Comparison of ENCODE assay signal across 14 cellular contexts in genomic region chr3:16369247-16369646, GRCh38.
DNase-seq lines count a peak whose midpoint lies in the region; ATAC-seq and TF ChIP-seq lines count a peak whose summit lies in the region.
"Had no signal": no experiment of that assay in that cellular context is flagged by ENCODE, and none has a peak within 500 bp of the region (broad histone marks: within the 10 kb centered on the region; RNA-seq: fewer than 3 reads in every experiment).

No MANE protein-coding gene starts in this region.

- H3K27me3 Mint-ChIP-seq in activated T-helper 1 cell treated with anti-CD3 and anti-CD28 coated beads, Interleukin-12 subunit alpha, Interleukin-12 subunit beta, Interleukin-2, Interleukin-4 antibody, amounts not matched to agents 30 ng/mL and 10 ng/mL and 1 ng/mL, durations not matched to agents 14 hours and 24 hours and 36 hours (ENCODE audit: insufficient read depth): no peaks in the 10 kb centered on the region

- WGBS in right cardiac atrium: 88% methylated on average over 6 of the region's 6 CpGs
- WGBS in tibial nerve, 2 donors: 70 to 72% methylated on average over 6 of the region's 6 CpGs
- 73 to 87% methylated on average over 4 to 6 of the region's 6 CpGs for WGBS in body of pancreas, 2 donors

- H3K9me3 Mint-ChIP-seq in activated T-helper 1 cell treated with anti-CD3 and anti-CD28 coated beads, Interleukin-12 subunit alpha, Interleukin-12 subunit beta, Interleukin-2, Interleukin-4 antibody, amounts not matched to agents 30 ng/mL and 10 ng/mL and 1 ng/mL, durations not matched to agents 14 hours and 24 hours and 36 hours: no peaks in the 10 kb centered on the region
- H3K9me3 Mint-ChIP-seq: memory B cell had no signal

- H3K4me3 ChIP-seq in cardiac muscle cell (no peak overlapping the region), right cardiac atrium (ENCODE audit: low read length) (no peak overlapping the region), tibial nerve (no peak overlapping the region), body of pancreas (no peak overlapping the region)
- H3K4me3 ChIP-seq: SK-N-MC had no signal

- no peaks in the 10 kb centered on the region for H3K36me3 ChIP-seq in cardiac muscle cell
- H3K36me3 ChIP-seq in tibial nerve: peaks cover 3 to 14% (median 3%) of the 10 kb centered on the region in 3 donors
- no peaks in the 10 kb centered on the region for H3K36me3 ChIP-seq in body of pancreas (replicated peaks in 1 of 2; ENCODE audit: insufficient read depth in 1 of 2, low read depth in 2 of 2)

- TF ChIP-seq EP300 in tibial nerve (IDR thresholded peaks at IDR 0.05): no peak

- H3K9me3 ChIP-seq in cardiac muscle cell (ENCODE audit: low read depth) (no peaks in the 10 kb centered on the region), right cardiac atrium (ENCODE audit: control insufficient read depth, low read length) (no peaks in the 10 kb centered on the region), tibial nerve (no peaks in the 10 kb centered on the region), body of pancreas (no peaks in the 10 kb centered on the region)

- no peak for TF ChIP-seq CTCF in cardiac muscle cell (IDR thresholded peaks at IDR 0.05; ENCODE audit: low read depth, low read length)
- TF ChIP-seq CTCF in tibial nerve (IDR thresholded peaks at IDR 0.05): no peak
- no peak for TF ChIP-seq CTCF in body of pancreas (IDR thresholded peaks at IDR 0.05)

- H3K4me1 ChIP-seq in cardiac muscle cell (ENCODE audit: low read depth): peaks cover 25% of the 10 kb centered on the region
- H3K4me1 ChIP-seq in right cardiac atrium (ENCODE audit: control insufficient read depth, insufficient read depth, low read length): peaks cover 24% of the 10 kb centered on the region
- peaks cover 0 to 50% (median 36%) of the 10 kb centered on the region in 4 donors for H3K4me1 ChIP-seq in tibial nerve
- H3K4me1 ChIP-seq in body of pancreas: no peaks in the 10 kb centered on the region

- H3K36me3 Mint-ChIP-seq in activated T-helper 1 cell treated with anti-CD3 and anti-CD28 coated beads, Interleukin-12 subunit alpha, Interleukin-12 subunit beta, Interleukin-2, Interleukin-4 antibody, amounts not matched to agents 30 ng/mL and 10 ng/mL and 1 ng/mL, durations not matched to agents 14 hours and 24 hours and 36 hours (ENCODE audit: low read depth): peaks cover 67% of the 10 kb centered on the region
- H3K36me3 Mint-ChIP-seq: memory B cell had no signal

- H3K4me1 Mint-ChIP-seq in activated T-helper 1 cell treated with anti-CD3 and anti-CD28 coated beads, Interleukin-12 subunit alpha, Interleukin-12 subunit beta, Interleukin-2, Interleukin-4 antibody, amounts not matched to agents 30 ng/mL and 10 ng/mL and 1 ng/mL, durations not matched to agents 14 hours and 24 hours and 36 hours (ENCODE audit: low read depth): peaks cover 77% of the 10 kb centered on the region

- intact Hi-C loops in right cardiac atrium (cut with DNase I): loop anchor here in 1 of 4 donors (10.0 kb wide), 1 partner anchor 74 kb away; no protein-coding TSS in a partner anchor
- intact Hi-C loops in activated T-helper 1 cell treated with anti-CD3 and anti-CD28 coated beads, Interleukin-12 subunit alpha, Interleukin-12 subunit beta, Interleukin-2, Interleukin-4 antibody, amounts not matched to agents 30 ng/mL and 10 ng/mL and 1 ng/mL, durations not matched to agents 14 hours and 24 hours and 36 hours (cut with micrococcal nuclease): no loop called here
- intact Hi-C loops in body of pancreas (cut with DNase I): no loop called here

- H3K27ac ChIP-seq in cardiac muscle cell (peak overlapping the region; percentile 86), right cardiac atrium (ENCODE audit: low read length) (no peak overlapping the region), tibial nerve (peak overlapping the region in 3 of 4 donors; percentile 43 to 86 (median 80)), body of pancreas (no peak overlapping the region)
- H3K27ac ChIP-seq: SK-N-MC had no signal

- DNase-seq in cardiac muscle cell (ENCODE audit: low read depth in 1 of 2, low spot score in 1 of 2): no peak
- no peak for DNase-seq in right cardiac atrium
- no peak for DNase-seq in activated T-helper 1 cell treated with anti-CD3 and anti-CD28 coated beads, Interleukin-12 subunit alpha, Interleukin-12 subunit beta, Interleukin-2, Interleukin-4 antibody, amounts not matched to agents 30 ng/mL and 10 ng/mL and 1 ng/mL, durations not matched to agents 14 hours and 24 hours and 36 hours (ENCODE audit: low spot score)
- DNase-seq in islet precursor cell: peak; percentile 79
- DNase-seq in tibial nerve (ENCODE audit: low spot score in 2 of 2): no peak
- DNase-seq in body of pancreas: no peak
- DNase-seq in foreskin melanocyte: no peak
- DNase-seq: activated T-cell treated with anti-CD3 and anti-CD28 coated beads, Interleukin-2, amount 50 U/mL, for 48 hours; AML-193; DMS79 treated with DMSO at 0.1 percent for 48 hours; NCI-H2171 treated with DMSO at 0.1 percent for 48 hours had no signal

- ATAC-seq in right cardiac atrium (no peak), GM21717 (IDR thresholded peaks at IDR 0.05; ENCODE audit: unreplicated experiment) (no peak), body of pancreas (no peak)

- H3K27me3 ChIP-seq in cardiac muscle cell: no peaks in the 10 kb centered on the region
- no peaks in the 10 kb centered on the region for H3K27me3 ChIP-seq in right cardiac atrium (ENCODE audit: control insufficient read depth, insufficient read depth)
- H3K27me3 ChIP-seq in tibial nerve: no peaks in the 10 kb centered on the region
- no peaks in the 10 kb centered on the region for H3K27me3 ChIP-seq in body of pancreas

- peak overlapping the region; percentile 82 for H3K27ac Mint-ChIP-seq in activated T-helper 1 cell treated with anti-CD3 and anti-CD28 coated beads, Interleukin-12 subunit alpha, Interleukin-12 subunit beta, Interleukin-2, Interleukin-4 antibody, amounts not matched to agents 30 ng/mL and 10 ng/mL and 1 ng/mL, durations not matched to agents 14 hours and 24 hours and 36 hours
- H3K27ac Mint-ChIP-seq: memory B cell had no signal

- TF ChIP-seq POLR2A in tibial nerve (IDR thresholded peaks at IDR 0.05): no peak
- TF ChIP-seq POLR2A in body of pancreas (IDR thresholded peaks at IDR 0.05): no peak

- no peak overlapping the region for H3K4me3 Mint-ChIP-seq in activated T-helper 1 cell treated with anti-CD3 and anti-CD28 coated beads, Interleukin-12 subunit alpha, Interleukin-12 subunit beta, Interleukin-2, Interleukin-4 antibody, amounts not matched to agents 30 ng/mL and 10 ng/mL and 1 ng/mL, durations not matched to agents 14 hours and 24 hours and 36 hours
- H3K4me3 Mint-ChIP-seq: memory B cell had no signal

Comparison
In these comparisons a context has a peak if more than half of its experiments do, and no peak if none do; other contexts are left out.
1. H3K27ac ChIP-seq: peak in cardiac muscle cell (single experiment) and tibial nerve (3 of 4); none in right cardiac atrium (single experiment) and body of pancreas (0 of 4).